In the genomic region with DNA sequence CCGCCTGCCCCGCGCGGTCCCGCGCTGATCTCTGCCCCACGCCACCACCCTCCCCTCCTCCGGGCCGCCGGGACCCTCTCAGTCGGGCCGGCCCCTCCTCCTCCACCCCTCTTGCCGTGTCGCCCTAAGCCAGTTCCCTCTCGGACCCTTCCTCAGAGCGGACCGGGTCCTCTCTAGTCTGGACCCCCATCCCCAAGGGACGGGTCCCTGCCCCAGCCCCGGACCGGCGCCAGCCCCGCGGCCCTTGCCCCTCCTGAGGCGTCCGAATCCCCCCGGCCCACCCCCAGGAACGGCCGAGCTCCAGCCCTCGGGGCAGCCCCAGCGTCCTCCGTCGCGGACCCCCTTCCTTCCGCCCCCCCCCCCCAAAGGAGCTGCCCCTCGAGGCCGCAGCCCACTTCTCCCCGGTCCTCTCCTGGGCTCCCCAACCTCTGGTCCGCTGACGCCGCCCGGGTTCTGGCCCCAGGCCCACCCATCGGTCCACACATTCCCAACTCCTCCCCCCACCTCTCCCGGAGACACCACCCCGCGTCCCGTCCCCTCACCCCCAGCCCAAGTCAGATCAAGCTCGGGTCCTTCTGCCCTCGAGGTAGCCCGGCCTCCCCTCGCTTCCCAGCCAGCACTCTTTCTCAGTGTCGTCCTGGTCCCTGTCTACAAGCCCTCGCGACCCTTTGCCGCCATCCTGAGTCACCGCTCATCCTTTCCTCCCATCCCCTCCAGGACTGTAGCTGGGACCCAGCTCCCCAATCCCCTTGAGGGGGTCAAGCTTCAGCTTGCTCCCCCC, we compare ENCODE assay signal across 9 cellular contexts. TPM values are rescaled to one million over a fixed set of nuclear protein-coding genes. Genes with fewer than 3 reads are reported as not detected.
A peak's percentile ranks its signal among the peaks of the same experiment; 100 is the strongest.
DNase-seq lines count a peak whose midpoint lies in the region; ATAC-seq, FAIRE-seq and TF ChIP-seq lines count a peak whose summit lies in the region.
"Had no signal": no experiment of that assay in that cellular context is flagged by ENCODE, and none has a peak within 500 bp of the region (broad histone marks: within the 10 kb centered on the region; RNA-seq: fewer than 3 reads in every experiment).

No MANE protein-coding gene starts in this region.

- peak; percentile 21 for ATAC-seq in HG03521 (IDR thresholded peaks at IDR 0.05; ENCODE audit: unreplicated experiment)
- no peak for ATAC-seq in stimulated activated effector memory CD8-positive, alpha-beta T cell treated with anti-CD3 and anti-CD28 coated beads, Interleukin-12 subunit alpha, Interleukin-12 subunit beta, amount 100 ng/mL, for 72 hours
- no peak for ATAC-seq in GM21360 (IDR thresholded peaks at IDR 0.05; ENCODE audit: unreplicated experiment)
- ATAC-seq in HG03442 (IDR thresholded peaks at IDR 0.05; ENCODE audit: unreplicated experiment): no peak

- DNase-seq in activated naive CD8-positive, alpha-beta T cell treated with anti-CD3 and anti-CD28 coated beads for 36 hours: no peak
- DNase-seq in iPS DF 6.9 (ENCODE audit: low read depth, low spot score): no peak
- DNase-seq in stimulated activated effector memory CD8-positive, alpha-beta T cell treated with anti-CD3 and anti-CD28 coated beads, Interleukin-12 subunit alpha, Interleukin-12 subunit beta, amount 100 ng/mL, for 72 hours (ENCODE audit: low spot score in 2 of 2): no peak
- DNase-seq in small intestine: no peak

- H3K4me1 Mint-ChIP-seq in activated naive CD8-positive, alpha-beta T cell treated with anti-CD3 and anti-CD28 coated beads for 36 hours: peaks cover 29% of the 10 kb centered on the region
- peaks cover 13% of the 10 kb centered on the region for H3K4me1 Mint-ChIP-seq in stimulated activated effector memory CD8-positive, alpha-beta T cell treated with anti-CD3 and anti-CD28 coated beads, Interleukin-12 subunit alpha, Interleukin-12 subunit beta, amount 100 ng/mL, for 72 hours

- peak overlapping the region; percentile 68 for H3K4me3 Mint-ChIP-seq in activated naive CD8-positive, alpha-beta T cell treated with anti-CD3 and anti-CD28 coated beads for 36 hours
- H3K4me3 Mint-ChIP-seq in stimulated activated effector memory CD8-positive, alpha-beta T cell treated with anti-CD3 and anti-CD28 coated beads, Interleukin-12 subunit alpha, Interleukin-12 subunit beta, amount 100 ng/mL, for 72 hours: peak overlapping the region; percentile 78

- TF ChIP-seq CTCF in C4-2B (conservative IDR thresholded peaks at IDR 0.05): no peak

- H3K27ac ChIP-seq in C4-2B: peak overlapping the region; percentile 50
- no peak overlapping the region for H3K27ac ChIP-seq in iPS DF 6.9 (ENCODE audit: low read length)
- no peak overlapping the region for H3K27ac ChIP-seq in small intestine (ENCODE audit: low read depth in 1 of 2, low read length in 1 of 2)

- H3K27me3 Mint-ChIP-seq in activated naive CD8-positive, alpha-beta T cell treated with anti-CD3 and anti-CD28 coated beads for 36 hours: peaks cover 38% of the 10 kb centered on the region

- H3K4me1 ChIP-seq in iPS DF 6.9 (ENCODE audit: control insufficient read depth, insufficient read depth, low read length): no peaks in the 10 kb centered on the region; the same call in 1 of the 2 replicates
- H3K4me1 ChIP-seq in small intestine (ENCODE audit: control insufficient read depth in 2 of 2, insufficient read depth in 1 of 2, low read depth in 1 of 2, low read length in 1 of 2): no peaks in the 10 kb centered on the region

- no peaks in the 10 kb centered on the region for H3K36me3 ChIP-seq in iPS DF 6.9 (ENCODE audit: control insufficient read depth, insufficient read depth, low read length)
- H3K36me3 ChIP-seq in small intestine (ENCODE audit: control insufficient read depth in 2 of 2, insufficient read depth in 2 of 2, low read length in 2 of 2): no peaks in the 10 kb centered on the region

- WGBS in iPS DF 6.9 (ENCODE audit: insufficient coverage, insufficient read length): no CpG with 5 or more reads among the region's 55 CpGs
- WGBS in small intestine, 3 donors: 1% methylated on average over 43 to 55 of the region's 55 CpGs

- no peak for FAIRE-seq in small intestine (lab: Jason Lieb, UNC)
- FAIRE-seq: islet of Langerhans had no signal

- no peak overlapping the region for H3K27ac Mint-ChIP-seq in activated naive CD8-positive, alpha-beta T cell treated with anti-CD3 and anti-CD28 coated beads for 36 hours
- H3K27ac Mint-ChIP-seq in stimulated activated effector memory CD8-positive, alpha-beta T cell treated with anti-CD3 and anti-CD28 coated beads, Interleukin-12 subunit alpha, Interleukin-12 subunit beta, amount 100 ng/mL, for 72 hours: no peak overlapping the region

- no peaks in the 10 kb centered on the region for H3K9me3 ChIP-seq in iPS DF 6.9 (ENCODE audit: control insufficient read depth, insufficient read depth, low read length)
- H3K9me3 ChIP-seq in small intestine (ENCODE audit: control insufficient read depth, low read depth): no peaks in the 10 kb centered on the region

- H3K4me3 ChIP-seq in iPS DF 6.9 (ENCODE audit: low read length): peak overlapping the region; percentile 42
- H3K4me3 ChIP-seq in small intestine (ENCODE audit: low read depth in 1 of 2, low read length in 2 of 2): peak overlapping the region in 1 of 2 donors; percentile 63

- H3K27me3 ChIP-seq in iPS DF 6.9 (ENCODE audit: control insufficient read depth, insufficient read depth, low read length) (no peaks in the 10 kb centered on the region), small intestine (ENCODE audit: control insufficient read depth in 2 of 2, insufficient read depth in 2 of 2, low read length in 2 of 2) (peaks cover 0 to 8% of the 10 kb centered on the region in 2 donors)

- H3K36me3 Mint-ChIP-seq in activated naive CD8-positive, alpha-beta T cell treated with anti-CD3 and anti-CD28 coated beads for 36 hours: no peaks in the 10 kb centered on the region
- H3K36me3 Mint-ChIP-seq in stimulated activated effector memory CD8-positive, alpha-beta T cell treated with anti-CD3 and anti-CD28 coated beads, Interleukin-12 subunit alpha, Interleukin-12 subunit beta, amount 100 ng/mL, for 72 hours: no peaks in the 10 kb centered on the region

- H3K9me3 Mint-ChIP-seq in activated naive CD8-positive, alpha-beta T cell treated with anti-CD3 and anti-CD28 coated beads for 36 hours: no peaks in the 10 kb centered on the region
- H3K9me3 Mint-ChIP-seq in stimulated activated effector memory CD8-positive, alpha-beta T cell treated with anti-CD3 and anti-CD28 coated beads, Interleukin-12 subunit alpha, Interleukin-12 subunit beta, amount 100 ng/mL, for 72 hours: no peaks in the 10 kb centered on the region

RNA-seq across cellular contexts. Expression of gene PPP4R4, which starts 0.7 kb away (rescaled TPM):
- total RNA-seq in activated naive CD8-positive, alpha-beta T cell treated with anti-CD3 and anti-CD28 coated beads for 36 hours: 1 to 10 TPM; 1.4 to 2.0 TPM
- polyA plus RNA-seq in small intestine: under 1 TPM in 1 of 3 donors, not detected in 2; 0.03 TPM

RNA-seq across cellular contexts. Expression of gene IFI27L2, which starts 45.4 kb away (rescaled TPM):
- total RNA-seq in activated naive CD8-positive, alpha-beta T cell treated with anti-CD3 and anti-CD28 coated beads for 36 hours: 10 to 100 TPM; 51.5 to 55.6 TPM
- polyA plus RNA-seq in small intestine: 10 to 100 TPM; 23.0 to 96.7 (median 83.8) TPM
